In genomic region chr3:134372405-134373277, GRCh38 we compare ENCODE assay signal across 9 cellular contexts. TPM values are rescaled to one million over a fixed set of nuclear protein-coding genes. Genes with fewer than 3 reads are reported as not detected.
DNase-seq lines count a peak whose midpoint lies in the region; ATAC-seq and TF ChIP-seq lines count a peak whose summit lies in the region.
"Had no signal": no experiment of that assay in that cellular context is flagged by ENCODE, and none has a peak within 500 bp of the region (broad histone marks: within the 10 kb centered on the region; RNA-seq: fewer than 3 reads in every experiment).

No MANE protein-coding gene starts in this region.

- peak overlapping the region; percentile 80 for H3K27ac ChIP-seq in mammary epithelial cell (ENCODE audit: insufficient read depth, low read depth, low read length)
- H3K27ac ChIP-seq in left lung: peak overlapping the region; percentile 95 to 98
- peak overlapping the region; percentile 99 for H3K27ac ChIP-seq in subcutaneous abdominal adipose tissue (ENCODE audit: low read depth, low read length)

- dilution Hi-C loops in mammary epithelial cell (cut with HindIII; ENCODE audit: low sequenced_read_pairs): no loop called here

- ATAC-seq in left lung: no peak
- ATAC-seq in HG03159 (IDR thresholded peaks at IDR 0.05; ENCODE audit: unreplicated experiment): no peak

- H4K20me1 ChIP-seq in mammary epithelial cell (ENCODE audit: insufficient read depth, low read length): no peaks in the 10 kb centered on the region

- H3K4me3 ChIP-seq in mammary epithelial cell (replicated peaks in 1 of 3; ENCODE audit: insufficient read depth in 1 of 3, low read depth in 2 of 3, low read length in 3 of 3) (peak overlapping the region; percentile 76 to 84 (median 79)), left lung (peak overlapping the region; percentile 64 to 70), subcutaneous abdominal adipose tissue (ENCODE audit: low read depth in 1 of 5, low read length in 5 of 5) (peak overlapping the region; percentile 90 to 99 (median 92))

- DNase-seq in HK-2 (ENCODE audit: unreplicated experiment): peak; percentile 38
- no peak for DNase-seq in mammary epithelial cell
- DNase-seq in left lung: no peak
- no peak for DNase-seq in NCI-H446 (lab: John Stamatoyannopoulos, UW)
- DNase-seq in DMS79 treated with DMSO at 0.1 percent for 48 hours (lab: John Stamatoyannopoulos, UW): no peak
- no peak for DNase-seq in NCI-H2029 (lab: John Stamatoyannopoulos, UW)
- DNase-seq: activated naive CD8-positive, alpha-beta T cell treated with anti-CD3 and anti-CD28 coated beads for 36 hours had no signal

- intact Hi-C loops in mammary epithelial cell (cut with micrococcal nuclease): loop anchor here (1.0 to 10.0 kb wide), 5 partner anchors 8 to 438 kb away; no protein-coding TSS in a partner anchor
- intact Hi-C loops in left lung (cut with DNase I): loop anchor here in 1 of 2 donors (5.0 to 10.0 kb wide), 2 partner anchors 60 to 102 kb away; no protein-coding TSS in a partner anchor

- H3K9ac ChIP-seq in mammary epithelial cell (ENCODE audit: insufficient read depth, low read length): peak overlapping the region; percentile 80
- peak overlapping the region; percentile 88 to 99 (median 94) for H3K9ac ChIP-seq in subcutaneous abdominal adipose tissue (ENCODE audit: low read length in 5 of 5)

- BruUV-seq in mammary epithelial cell (replicated peaks; lab: Mats Ljungman, UMichigan): no TSS peak

- H3K79me2 ChIP-seq in mammary epithelial cell (ENCODE audit: insufficient read depth, low read length): peaks cover 68% of the 10 kb centered on the region

- H3K9me3 ChIP-seq in mammary epithelial cell (replicated peaks; ENCODE audit: insufficient read depth, low read length): no peaks in the 10 kb centered on the region
- H3K9me3 ChIP-seq in left lung: no peaks in the 10 kb centered on the region
- no peaks in the 10 kb centered on the region for H3K9me3 ChIP-seq in subcutaneous abdominal adipose tissue (ENCODE audit: control insufficient read depth in 5 of 5, low read length in 5 of 5)

- in situ Hi-C loops in mammary epithelial cell (cut with MboI; ENCODE audit: low sequenced_read_pairs in 2 of 2): loop anchor here in 1 of 2 donors (5.0 kb wide), 1 partner anchor 55 kb away; no protein-coding TSS in a partner anchor

- H3K36me3 ChIP-seq in mammary epithelial cell (ENCODE audit: insufficient read depth, low read length) (peaks cover 27% of the 10 kb centered on the region), left lung (peaks cover 0 to 34% of the 10 kb centered on the region in 2 donors), subcutaneous abdominal adipose tissue (ENCODE audit: control insufficient read depth in 5 of 5, insufficient read depth in 5 of 5, low read length in 5 of 5) (peaks cover 2 to 47% (median 43%) of the 10 kb centered on the region in 5 donors)

- no peak overlapping the region for H2AFZ ChIP-seq in mammary epithelial cell (ENCODE audit: low read depth, low read length)

- peak overlapping the region; percentile 81 for H3K4me2 ChIP-seq in mammary epithelial cell (ENCODE audit: insufficient read depth, low read depth, low read length)

- H3K4me1 ChIP-seq in mammary epithelial cell (ENCODE audit: insufficient read depth, low read length) (peaks cover 63% of the 10 kb centered on the region), left lung (peaks cover 41 to 64% of the 10 kb centered on the region in 2 donors), subcutaneous abdominal adipose tissue (ENCODE audit: control insufficient read depth in 5 of 5, insufficient read depth in 5 of 5, low read length in 5 of 5) (peaks cover 38 to 86% (median 66%) of the 10 kb centered on the region in 5 donors)

- H3K27me3 ChIP-seq in mammary epithelial cell (ENCODE audit: insufficient read depth, low read length): no peaks in the 10 kb centered on the region
- peaks cover 0 to 34% of the 10 kb centered on the region in 2 donors for H3K27me3 ChIP-seq in left lung
- H3K27me3 ChIP-seq in subcutaneous abdominal adipose tissue (ENCODE audit: control insufficient read depth in 5 of 5, insufficient read depth in 4 of 5, low read length in 5 of 5): peaks cover 0 to 4% (median 0%) of the 10 kb centered on the region in 5 donors

- CTCF ChIA-PET in mammary epithelial cell (lab: Charles Lee; ENCODE audit: low non-redundant PET): no interaction called here

- no peak for TF ChIP-seq CTCF in mammary epithelial cell (conservative IDR thresholded peaks at IDR 0.05 in 1 of 2, IDR thresholded peaks at IDR 0.05 in 1 of 2; ENCODE audit: extremely low read depth in 1 of 2, insufficient read depth in 1 of 2, low read depth in 1 of 2, low read length in 2 of 2)
- no peak for TF ChIP-seq CTCF in left lung (IDR thresholded peaks at IDR 0.05)

- WGBS in mammary epithelial cell (ENCODE audit: low coverage, missing lambda C conversion rate): 10% methylated on average over 8 of the region's 9 CpGs

RNA-seq across cellular contexts. Expression of gene AMOTL2, which starts 1.6 kb away (rescaled TPM):
- total RNA-seq in mammary epithelial cell (100 to 1,000 TPM; 116 to 144 TPM), left lung (100 to 1,000 TPM in 1 of 2 donors, 10 to 100 TPM in 1; 69.2 to 106 TPM)
- 47.5 TPM for polyA plus RNA-seq in mammary epithelial cell
- polyA minus RNA-seq in mammary epithelial cell: 86.1 TPM
- total RNA-seq: activated naive CD8-positive, alpha-beta T cell treated with anti-CD3 and anti-CD28 coated beads for 36 hours had no signal
